1 cellular context compared by ENCODE assay signal in the genomic region with DNA sequence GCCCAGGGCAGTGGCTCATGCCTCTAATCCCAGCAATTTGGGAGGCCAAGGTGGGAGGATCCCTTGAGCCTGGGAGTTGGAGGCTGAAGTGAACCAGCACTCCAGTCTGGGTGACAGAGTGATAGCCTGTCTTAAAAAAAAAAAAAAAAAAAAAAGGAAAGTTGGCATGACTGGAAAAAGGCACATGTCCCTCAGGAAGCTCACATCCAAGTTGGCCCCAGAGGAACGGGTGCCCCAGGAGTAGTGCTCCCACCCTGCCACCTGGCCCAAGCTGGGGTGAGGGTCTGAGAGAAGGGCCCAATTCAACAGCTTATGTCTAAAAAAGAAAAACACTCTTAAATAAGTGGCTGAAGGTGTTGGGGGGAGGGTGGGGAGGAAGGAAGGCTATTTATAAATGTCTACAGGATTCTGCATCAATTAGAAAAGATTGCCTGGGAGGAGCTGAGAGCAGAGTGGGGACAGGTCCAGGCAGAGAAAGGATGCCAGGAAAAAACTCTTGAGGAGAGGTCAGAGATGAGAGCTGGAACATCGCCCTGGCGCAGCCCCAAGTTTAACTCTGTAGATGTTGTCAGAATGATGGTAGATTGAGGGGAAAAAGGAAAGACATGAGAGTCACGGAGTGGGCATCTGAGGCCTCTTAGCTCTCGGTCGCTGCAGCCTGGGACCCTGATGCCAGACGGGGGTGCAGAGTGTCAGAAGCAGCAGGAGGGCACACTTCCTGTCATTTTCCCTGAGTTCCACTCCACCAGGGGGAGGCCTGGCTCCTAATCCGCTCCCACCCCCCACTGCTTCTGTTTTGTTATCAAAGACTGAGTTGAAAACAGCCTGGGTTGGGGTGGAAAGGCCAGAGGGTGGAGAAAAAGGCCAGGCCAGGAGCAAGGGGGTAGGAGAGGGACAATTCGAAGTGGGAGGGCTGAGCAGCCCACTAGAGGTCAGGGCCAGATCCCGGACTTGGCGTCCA.
TF ChIP-seq lines count a peak whose summit lies in the region.

No MANE protein-coding gene starts in this region.

TF ChIP-seq in K562, 482 proteins besides CTCF, POLR2A, EP300 and RAD21 (continued from another document and continues in another):
- no peak for TF ChIP-seq ZNF407 (IDR thresholded peaks at IDR 0.05; ENCODE audit: low read depth)
- TF ChIP-seq KLF1 (tag; IDR thresholded peaks at IDR 0.05), result no peak
- TF ChIP-seq PRDM10 (IDR thresholded peaks at IDR 0.05; ENCODE audit: partially characterized antibody), result no peak
- TF ChIP-seq, protein P1, sequence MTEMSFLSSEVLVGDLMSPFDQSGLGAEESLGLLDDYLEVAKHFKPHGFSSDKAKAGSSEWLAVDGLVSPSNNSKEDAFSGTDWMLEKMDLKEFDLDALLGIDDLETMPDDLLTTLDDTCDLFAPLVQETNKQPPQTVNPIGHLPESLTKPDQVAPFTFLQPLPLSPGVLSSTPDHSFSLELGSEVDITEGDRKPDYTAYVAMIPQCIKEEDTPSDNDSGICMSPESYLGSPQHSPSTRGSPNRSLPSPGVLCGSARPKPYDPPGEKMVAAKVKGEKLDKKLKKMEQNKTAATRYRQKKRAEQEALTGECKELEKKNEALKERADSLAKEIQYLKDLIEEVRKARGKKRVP (CRISPR knock-in tag; IDR thresholded peaks at IDR 0.05), result no peak
- no peak for TF ChIP-seq MYC (IDR thresholded peaks at IDR 0.05; ENCODE audit: low read depth, low read length)
- TF ChIP-seq MYC (CRISPR knock-in tag; IDR thresholded peaks at IDR 0.05; ENCODE audit: borderline replicate concordance, low read depth), result no peak
- TF ChIP-seq CBFA2T2 (conservative IDR thresholded peaks at IDR 0.05), result no peak
- 0 out of 2 replicates have a peak, but pooled peaks have one; percentile 10 for TF ChIP-seq TCF3 (CRISPR knock-in tag; IDR thresholded peaks at IDR 0.05)
- TF ChIP-seq, protein P2, sequence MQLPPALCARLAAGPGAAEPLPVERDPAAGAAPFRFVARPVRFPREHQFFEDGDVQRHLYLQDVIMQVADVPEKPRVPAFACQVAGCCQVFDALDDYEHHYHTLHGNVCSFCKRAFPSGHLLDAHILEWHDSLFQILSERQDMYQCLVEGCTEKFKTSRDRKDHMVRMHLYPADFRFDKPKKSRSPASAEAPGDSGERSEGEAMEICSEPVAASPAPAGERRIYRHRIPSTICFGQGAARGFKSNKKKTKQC (CRISPR knock-in tag; IDR thresholded peaks at IDR 0.05), result no peak
- no peak for TF ChIP-seq NCOA6 (IDR thresholded peaks at IDR 0.05)
- TF ChIP-seq ATF2 (CRISPR knock-in tag; IDR thresholded peaks at IDR 0.05), result no peak
- no peak for TF ChIP-seq RFX1 (IDR thresholded peaks at IDR 0.05)
- no peak for TF ChIP-seq SRSF9 (IDR thresholded peaks at IDR 0.05; ENCODE audit: borderline replicate concordance, low read depth, low read length)
- TF ChIP-seq ZNF146 (CRISPR knock-in tag; IDR thresholded peaks at IDR 0.05; ENCODE audit: unreplicated experiment), result no peak
- peak; percentile 53 for TF ChIP-seq CBFA2T3 (IDR thresholded peaks at IDR 0.05)
- no peak for TF ChIP-seq HIVEP1 (CRISPR knock-in tag; IDR thresholded peaks at IDR 0.05)
- TF ChIP-seq MXI1 (IDR thresholded peaks at IDR 0.05; ENCODE audit: low read depth, low read length), result no peak
- 0 out of 2 replicates have a peak, but pooled peaks have one; percentile 43 for TF ChIP-seq XRCC5 (IDR thresholded peaks at IDR 0.05; ENCODE audit: low read depth, low read length)
- TF ChIP-seq, protein P3, sequence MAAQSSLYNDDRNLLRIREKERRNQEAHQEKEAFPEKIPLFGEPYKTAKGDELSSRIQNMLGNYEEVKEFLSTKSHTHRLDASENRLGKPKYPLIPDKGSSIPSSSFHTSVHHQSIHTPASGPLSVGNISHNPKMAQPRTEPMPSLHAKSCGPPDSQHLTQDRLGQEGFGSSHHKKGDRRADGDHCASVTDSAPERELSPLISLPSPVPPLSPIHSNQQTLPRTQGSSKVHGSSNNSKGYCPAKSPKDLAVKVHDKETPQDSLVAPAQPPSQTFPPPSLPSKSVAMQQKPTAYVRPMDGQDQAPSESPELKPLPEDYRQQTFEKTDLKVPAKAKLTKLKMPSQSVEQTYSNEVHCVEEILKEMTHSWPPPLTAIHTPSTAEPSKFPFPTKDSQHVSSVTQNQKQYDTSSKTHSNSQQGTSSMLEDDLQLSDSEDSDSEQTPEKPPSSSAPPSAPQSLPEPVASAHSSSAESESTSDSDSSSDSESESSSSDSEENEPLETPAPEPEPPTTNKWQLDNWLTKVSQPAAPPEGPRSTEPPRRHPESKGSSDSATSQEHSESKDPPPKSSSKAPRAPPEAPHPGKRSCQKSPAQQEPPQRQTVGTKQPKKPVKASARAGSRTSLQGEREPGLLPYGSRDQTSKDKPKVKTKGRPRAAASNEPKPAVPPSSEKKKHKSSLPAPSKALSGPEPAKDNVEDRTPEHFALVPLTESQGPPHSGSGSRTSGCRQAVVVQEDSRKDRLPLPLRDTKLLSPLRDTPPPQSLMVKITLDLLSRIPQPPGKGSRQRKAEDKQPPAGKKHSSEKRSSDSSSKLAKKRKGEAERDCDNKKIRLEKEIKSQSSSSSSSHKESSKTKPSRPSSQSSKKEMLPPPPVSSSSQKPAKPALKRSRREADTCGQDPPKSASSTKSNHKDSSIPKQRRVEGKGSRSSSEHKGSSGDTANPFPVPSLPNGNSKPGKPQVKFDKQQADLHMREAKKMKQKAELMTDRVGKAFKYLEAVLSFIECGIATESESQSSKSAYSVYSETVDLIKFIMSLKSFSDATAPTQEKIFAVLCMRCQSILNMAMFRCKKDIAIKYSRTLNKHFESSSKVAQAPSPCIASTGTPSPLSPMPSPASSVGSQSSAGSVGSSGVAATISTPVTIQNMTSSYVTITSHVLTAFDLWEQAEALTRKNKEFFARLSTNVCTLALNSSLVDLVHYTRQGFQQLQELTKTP (IDR thresholded peaks at IDR 0.05; ENCODE audit: low read depth in 1 of 2, partially characterized antibody in 2 of 2), result no peak
- TF ChIP-seq MED1 (CRISPR knock-in tag; IDR thresholded peaks at IDR 0.05; ENCODE audit: borderline replicate concordance), result no peak
- TF ChIP-seq ZNF592 (IDR thresholded peaks at IDR 0.05), result peak; percentile 46; the same call in 1 of the 2 replicates
- TF ChIP-seq DPF2 (IDR thresholded peaks at IDR 0.05), result peak; percentile 50; the same call in 1 of the 2 replicates
- TF ChIP-seq ETS2 (tag; IDR thresholded peaks at IDR 0.05; ENCODE audit: borderline replicate concordance, poor library complexity, severe bottlenecking), result no peak
